13 cellular contexts compared by ENCODE assay signal in genomic region chr5:115661156-115661555, GRCh38. TPM values are rescaled to one million over a fixed set of nuclear protein-coding genes. Genes with fewer than 3 reads are reported as not detected.
"Had no signal": no experiment of that assay in that cellular context is flagged by ENCODE, and none has a peak within 500 bp of the region (broad histone marks: within the 10 kb centered on the region; RNA-seq: fewer than 3 reads in every experiment).

No MANE protein-coding gene starts in this region.

- H2AFZ ChIP-seq: hepatocyte had no signal

- H3K79me2 ChIP-seq: hepatocyte had no signal

- DNase-seq: activated CD4-positive, alpha-beta T cell treated with anti-CD3 and anti-CD28 coated beads, Interleukin-2, amount 50 U/mL, for 1 hour; activated CD4-positive, CD25-positive, alpha-beta regulatory T cell; caudate nucleus; effector CD4-positive, alpha-beta T cell; mucosa of descending colon; naive thymus-derived CD8-positive, alpha-beta T cell; small intestine had no signal

- H3K36me3 ChIP-seq: tibial nerve had no signal

- H3K9me3 ChIP-seq: mucosa of descending colon had no signal

- H3K4me1 Mint-ChIP-seq: naive thymus-derived CD8-positive, alpha-beta T cell had no signal

- H3K27ac ChIP-seq: coronary artery, hepatocyte had no signal

- H3K27me3 ChIP-seq: hepatocyte, tibial nerve had no signal

- H3K4me3 ChIP-seq: coronary artery, hepatocyte, mucosa of descending colon, tibial nerve had no signal

- H3K4me2 ChIP-seq: hepatocyte had no signal

- H3K27ac Mint-ChIP-seq: activated naive CD4-positive, alpha-beta T cell treated with anti-CD3 and anti-CD28 coated beads, Interleukin-2, amount 50 U/mL, for 72 hours; activated T-helper 2 cell treated with anti-CD3 and anti-CD28 coated beads, Interferon-gamma antibody, Interleukin-2, Interleukin-4, amounts not matched to agents 10 μg/mL and 5 μg/mL and 100 μg/mL, durations not matched to agents 14 hours and 24 hours and 36 hours; T-helper 1 cell treated with Interleukin-12 subunit alpha and Interleukin-12 subunit beta and Interleukin-4 antibody, amounts not matched to agents 30 μg/mL and 1 μg/mL, for 36 hours had no signal

- H3K4me3 Mint-ChIP-seq: naive thymus-derived CD8-positive, alpha-beta T cell; T-helper 1 cell treated with Interleukin-12 subunit alpha and Interleukin-12 subunit beta and Interleukin-4 antibody, amounts not matched to agents 30 μg/mL and 1 μg/mL, for 36 hours had no signal

- FAIRE-seq: small intestine had no signal

- ATAC-seq: activated naive CD4-positive, alpha-beta T cell treated with anti-CD3 and anti-CD28 coated beads, Interleukin-2, amount 50 U/mL, for 72 hours; mucosa of descending colon; naive thymus-derived CD8-positive, alpha-beta T cell had no signal

RNA-seq across cellular contexts. Expression of gene TICAM2, which starts 58.9 kb away (rescaled TPM):
- total RNA-seq: activated T-helper 2 cell treated with anti-CD3 and anti-CD28 coated beads, Interferon-gamma antibody, Interleukin-2, Interleukin-4, amounts not matched to agents 10 μg/mL and 5 μg/mL and 100 μg/mL, durations not matched to agents 14 hours and 24 hours and 36 hours had no signal
- polyA plus RNA-seq: naive thymus-derived CD8-positive, alpha-beta T cell had no signal
